Comparison of ENCODE assay signal across 11 cellular contexts in genomic region chr9:135083831-135084230, GRCh38. TPM values are rescaled to one million over a fixed set of nuclear protein-coding genes. Genes with fewer than 3 reads are reported as not detected.
"Had no signal": no experiment of that assay in that cellular context is flagged by ENCODE, and none has a peak within 500 bp of the region (broad histone marks: within the 10 kb centered on the region; RNA-seq: fewer than 3 reads in every experiment).

No MANE protein-coding gene starts in this region.

- DNase-seq: activated naive CD4-positive, alpha-beta T cell treated with anti-CD3 and anti-CD28 coated beads, Interleukin-2, amount 10 ng/mL, durations not matched to agents 7 days and 5 days; islet precursor cell; left ventricle myocardium inferior; retina; stimulated activated CD4-positive, alpha-beta T cell treated with anti-CD3 and anti-CD28 coated beads, Interleukin-2, amount 100 ng/mL, for 48 hours had no signal

- H3K27ac ChIP-seq: cardiac muscle cell, esophagus muscularis mucosa, left ventricle myocardium inferior, neutrophil had no signal

- H3K9me3 ChIP-seq: esophagus muscularis mucosa, left ventricle myocardium inferior, neutrophil had no signal

- H3K4me3 ChIP-seq: cardiac muscle cell, esophagus muscularis mucosa, left ventricle myocardium inferior had no signal

- ATAC-seq: activated CD4-positive, CD25-positive, alpha-beta regulatory T cell treated with anti-CD3 and anti-CD28 coated beads, Interleukin-2, amount 50 U/mL, for 24 hours; naive thymus-derived CD8-positive, alpha-beta T cell; stimulated activated memory B cell treated with anti-CD40 and anti-IgM and Interleukin-4, amounts not matched to agents 10 μg/mL and 1 μg/mL and 100 μg/mL, for 72 hours had no signal

- H3K36me3 ChIP-seq: cardiac muscle cell, esophagus muscularis mucosa, left ventricle myocardium inferior, neutrophil had no signal

RNA-seq across cellular contexts. Expression of gene OLFM1, which starts 3.6 kb away (rescaled TPM):
- total RNA-seq: naive thymus-derived CD8-positive, alpha-beta T cell had no signal
- polyA plus RNA-seq: naive thymus-derived CD8-positive, alpha-beta T cell had no signal
